Comparison of ENCODE assay signal across 7 cellular contexts in genomic region chr15:92226020-92226612, GRCh38.
DNase-seq lines count a peak whose midpoint lies in the region; ATAC-seq and TF ChIP-seq lines count a peak whose summit lies in the region.

No MANE protein-coding gene starts in this region.

- TF ChIP-seq CTCF in GM12875 (IDR thresholded peaks at IDR 0.05; ENCODE audit: borderline replicate concordance, insufficient read depth, low read depth, low read length) (peak; percentile 58), MM.1S (IDR thresholded peaks at IDR 0.05; ENCODE audit: low read length) (peak; percentile 42)

- H3K79me2 ChIP-seq in MM.1S (ENCODE audit: low read length): no peaks in the 10 kb centered on the region

- no peaks in the 10 kb centered on the region for H3K9me3 ChIP-seq in MM.1S (replicated peaks; ENCODE audit: insufficient read depth, low read length)
- H3K9me3 ChIP-seq in MG63: no peaks in the 10 kb centered on the region

- H3K9me3 Mint-ChIP-seq in activated naive CD8-positive, alpha-beta T cell treated with anti-CD3 and anti-CD28 coated beads, Interleukin-2, amount 50 U/mL, for 24 hours: no peaks in the 10 kb centered on the region

- H3K4me2 ChIP-seq in MM.1S (ENCODE audit: low read depth, low read length): no peak overlapping the region

- H3K4me3 Mint-ChIP-seq in activated naive CD8-positive, alpha-beta T cell treated with anti-CD3 and anti-CD28 coated beads, Interleukin-2, amount 50 U/mL, for 24 hours: no peak overlapping the region

- H3K27ac Mint-ChIP-seq in activated naive CD8-positive, alpha-beta T cell treated with anti-CD3 and anti-CD28 coated beads, Interleukin-2, amount 50 U/mL, for 24 hours: no peak overlapping the region

- H3K36me3 ChIP-seq in MM.1S (replicated peaks; ENCODE audit: insufficient read depth, low read length): no peaks in the 10 kb centered on the region
- no peaks in the 10 kb centered on the region for H3K36me3 ChIP-seq in MG63

- DNase-seq in MM.1S (no peak), epidermal melanocyte (ENCODE audit: insufficient read length, low spot score) (peak; percentile 24), occipital lobe (lab: John Stamatoyannopoulos, UW) (peak; percentile 8), MG63 (no peak), NCI-H187 treated with DMSO at 0.1 percent for 48 hours (lab: John Stamatoyannopoulos, UW) (no peak)
- no peak for DNase-seq in activated naive CD8-positive, alpha-beta T cell treated with anti-CD3 and anti-CD28 coated beads, Interleukin-2, amount 50 U/mL, for 24 hours

- H3K27me3 Mint-ChIP-seq in activated naive CD8-positive, alpha-beta T cell treated with anti-CD3 and anti-CD28 coated beads, Interleukin-2, amount 50 U/mL, for 24 hours: peaks cover 6% of the 10 kb centered on the region

- no peaks in the 10 kb centered on the region for H3K4me1 Mint-ChIP-seq in activated naive CD8-positive, alpha-beta T cell treated with anti-CD3 and anti-CD28 coated beads, Interleukin-2, amount 50 U/mL, for 24 hours

- no peaks in the 10 kb centered on the region for H3K36me3 Mint-ChIP-seq in activated naive CD8-positive, alpha-beta T cell treated with anti-CD3 and anti-CD28 coated beads, Interleukin-2, amount 50 U/mL, for 24 hours (ENCODE audit: low read depth)

- H3K27ac ChIP-seq in MM.1S (ENCODE audit: low read length): no peak overlapping the region

- no peak for ATAC-seq in activated naive CD8-positive, alpha-beta T cell treated with anti-CD3 and anti-CD28 coated beads, Interleukin-2, amount 50 U/mL, for 24 hours

- no peaks in the 10 kb centered on the region for H3K9me2 ChIP-seq in MM.1S (replicated peaks; ENCODE audit: insufficient read depth, low read length)

- H4K20me1 ChIP-seq in MM.1S (ENCODE audit: insufficient read depth, low read length): no peaks in the 10 kb centered on the region

- H3F3A ChIP-seq in MM.1S (ENCODE audit: insufficient read depth, low read length): no peaks in the 10 kb centered on the region

- H3K27me3 ChIP-seq in MM.1S (replicated peaks; ENCODE audit: insufficient read depth, low read length) (no peaks in the 10 kb centered on the region), MG63 (peaks cover 1% of the 10 kb centered on the region; the same call in 1 of the 2 replicates)

- H3K9ac ChIP-seq in MM.1S (ENCODE audit: low read length): no peak overlapping the region

- H2AFZ ChIP-seq in MM.1S (ENCODE audit: low read length): no peak overlapping the region

- H3K4me3 ChIP-seq in GM12875 (ENCODE audit: low read depth, low read length) (no peak overlapping the region), MM.1S (ENCODE audit: low read length) (no peak overlapping the region), MG63 (no peak overlapping the region)

- no peaks in the 10 kb centered on the region for H3K4me1 ChIP-seq in MM.1S (ENCODE audit: low read length)

Comparison
In these comparisons a context has a peak if more than half of its experiments do, and no peak if none do; other contexts are left out.
1. DNase-seq: peak in epidermal melanocyte (single experiment) and occipital lobe (single experiment); none in MM.1S (single experiment), activated naive CD8-positive, alpha-beta T cell treated with anti-CD3 and anti-CD28 coated beads, Interleukin-2, amount 50 U/mL, for 24 hours (single experiment), MG63 (single experiment) and NCI-H187 treated with DMSO at 0.1 percent for 48 hours (single experiment).